In the genomic region with DNA sequence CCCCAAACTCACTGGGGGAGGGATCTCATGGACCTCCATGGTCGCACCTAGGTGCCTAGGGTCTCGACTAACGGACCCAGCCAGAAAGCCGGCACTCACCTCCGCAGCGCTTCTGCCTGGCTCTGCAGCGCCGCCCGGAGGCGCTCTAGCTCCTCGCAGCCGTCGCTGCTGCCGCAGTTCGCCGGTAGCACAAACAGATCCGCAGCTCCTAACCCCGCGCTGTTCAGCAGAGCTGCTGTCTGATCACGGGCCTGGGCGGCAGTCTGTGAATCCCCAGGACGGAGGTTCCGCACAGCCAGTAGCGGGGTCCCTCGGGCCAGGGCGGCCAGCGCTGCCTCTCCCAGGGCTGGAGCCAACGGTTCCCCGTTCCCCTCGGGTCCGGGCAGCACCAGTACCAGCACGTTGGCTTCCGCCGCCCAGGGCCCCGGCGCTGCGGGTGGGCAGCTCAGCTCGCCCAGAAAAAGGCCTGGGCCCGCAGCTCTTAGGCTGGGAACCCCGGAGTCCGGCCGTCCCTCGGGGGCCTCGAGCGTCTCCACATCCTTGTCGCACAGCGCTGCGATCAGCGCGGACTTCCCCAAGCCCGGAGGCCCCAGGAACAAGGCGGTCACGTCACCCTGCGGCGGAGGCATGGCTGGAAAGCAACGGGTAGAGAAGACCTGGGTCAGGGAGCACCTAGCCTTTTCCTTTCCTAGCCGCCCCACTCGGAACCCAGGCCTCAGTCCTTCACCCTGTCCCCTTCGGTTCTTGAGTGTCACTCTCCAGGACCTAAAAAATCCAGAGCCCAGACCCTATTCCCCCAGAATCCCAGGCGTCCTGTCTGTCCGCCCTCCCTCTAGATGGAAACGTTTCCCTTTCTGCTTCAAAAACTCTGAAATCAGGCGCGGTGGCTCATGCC, we compare ENCODE assay signal across 8 cellular contexts.
DNase-seq lines count a peak whose midpoint lies in the region; ATAC-seq and TF ChIP-seq lines count a peak whose summit lies in the region.

No MANE protein-coding gene starts in this region.

- H3K27ac ChIP-seq in 22Rv1 (peak overlapping the region; percentile 86), WERI-Rb-1 (peak overlapping the region; percentile 65), caudate nucleus (ENCODE audit: low read depth, low read length) (peak overlapping the region; percentile 100)

- H3K4me3 ChIP-seq in WERI-Rb-1 (ENCODE audit: low read depth, low read length): peak overlapping the region; percentile 55

- peak; percentile 67 for DNase-seq in NCI-H2029 (lab: John Stamatoyannopoulos, UW)
- DNase-seq in WERI-Rb-1: peak; percentile 62
- DNase-seq in caudate nucleus (lab: John Stamatoyannopoulos, UW): peak in 35 of 61 donors; percentile 6 to 70 (median 33)
- peak; percentile 23 for DNase-seq in kidney glomerular epithelial cell (lab: John Stamatoyannopoulos, UW)
- peak; percentile 56 to 60 for DNase-seq in stimulated activated CD4-positive, alpha-beta T cell treated with anti-CD3 and anti-CD28 coated beads, Interleukin-1b, Interleukin-23, amount 100 ng/mL, for 4 hours (ENCODE audit: low read depth in 2 of 2)
- DNase-seq in NK-92 (lab: John Stamatoyannopoulos, UW; ENCODE audit: unreplicated experiment): no peak

- peaks cover 49% of the 10 kb centered on the region for H3K36me3 ChIP-seq in WERI-Rb-1

- TF ChIP-seq CTCF in 22Rv1 (IDR thresholded peaks at IDR 0.05) (peak; percentile 94), WERI-Rb-1 (IDR thresholded peaks at IDR 0.05; ENCODE audit: low read depth, low read length) (peak; percentile 90)

- H3K27me3 ChIP-seq in WERI-Rb-1 (ENCODE audit: insufficient read depth, low read depth, severe bottlenecking): no peaks in the 10 kb centered on the region

- H3K9me3 ChIP-seq in WERI-Rb-1 (ENCODE audit: severe bottlenecking): no peaks in the 10 kb centered on the region

- peak; percentile 35 for ATAC-seq in GM18511 (IDR thresholded peaks at IDR 0.05; ENCODE audit: unreplicated experiment)
